In genomic region chr1:26772687-26773086, GRCh38 we compare ENCODE assay signal across 9 cellular contexts. TPM values are rescaled to one million over a fixed set of nuclear protein-coding genes. Genes with fewer than 3 reads are reported as not detected.
DNase-seq lines count a peak whose midpoint lies in the region; FAIRE-seq and TF ChIP-seq lines count a peak whose summit lies in the region.
"Had no signal": no experiment of that assay in that cellular context is flagged by ENCODE, and none has a peak within 500 bp of the region (broad histone marks: within the 10 kb centered on the region; RNA-seq: fewer than 3 reads in every experiment).

No MANE protein-coding gene starts in this region.

- H3K27me3 Mint-ChIP-seq in endothelial cell (ENCODE audit: unreplicated experiment) (peaks cover 10% of the 10 kb centered on the region), nephron progenitor cell (ENCODE audit: low read depth, poor library complexity) (no peaks in the 10 kb centered on the region)

- DNase-seq in AG20443 (ENCODE audit: low spot score) (peak; percentile 93), RCC 7860 (ENCODE audit: low spot score) (peak; percentile 96), endothelial cell (ENCODE audit: low spot score) (no peak), nephron progenitor cell (no peak), H4 (ENCODE audit: low spot score) (no peak), globus pallidus (ENCODE audit: low spot score) (no peak), NCI-H526 treated with DMSO at 0.1 percent for 48 hours (lab: John Stamatoyannopoulos, UW) (no peak), HuH-7.5 (ENCODE audit: low spot score) (no peak)
- DNase-seq: NCI-H1417 had no signal

- H3K36me3 Mint-ChIP-seq in endothelial cell (ENCODE audit: low read depth, unreplicated experiment), result peaks cover 75% of the 10 kb centered on the region
- H3K36me3 Mint-ChIP-seq in nephron progenitor cell (ENCODE audit: low read depth), result peaks cover 93% of the 10 kb centered on the region

- FAIRE-seq in RCC 7860 (lab: Jason Lieb, UNC), result peak; percentile 67

- TF ChIP-seq CTCF in endothelial cell (IDR thresholded peaks at IDR 0.05; ENCODE audit: unreplicated experiment), result no peak
- no peak for TF ChIP-seq CTCF in nephron progenitor cell (IDR thresholded peaks at IDR 0.05)

- no peaks in the 10 kb centered on the region for H3K9me3 Mint-ChIP-seq in endothelial cell (ENCODE audit: unreplicated experiment)
- no peaks in the 10 kb centered on the region for H3K9me3 Mint-ChIP-seq in nephron progenitor cell

- H3K4me1 Mint-ChIP-seq in endothelial cell (ENCODE audit: unreplicated experiment), result no peaks in the 10 kb centered on the region
- peaks cover 16% of the 10 kb centered on the region for H3K4me1 Mint-ChIP-seq in nephron progenitor cell

- H3K27ac Mint-ChIP-seq in endothelial cell (ENCODE audit: unreplicated experiment) (no peak overlapping the region), nephron progenitor cell (peak overlapping the region; percentile 97)

- H3K4me3 Mint-ChIP-seq in endothelial cell (ENCODE audit: unreplicated experiment) (peak overlapping the region; percentile 59), nephron progenitor cell (no peak overlapping the region)

RNA-seq across cellular contexts. Expression of gene PIGV, which starts 15.1 kb away (rescaled TPM):
- 7.6 TPM for total RNA-seq in endothelial cell (ENCODE audit: unreplicated experiment)
- 14.5 and 15.2 TPM in 2 replicates for total RNA-seq in H4 (2014; rRNA removed; shearing (Covaris generic))

RNA-seq across cellular contexts. Expression of gene ZDHHC18, which starts 53.8 kb away (rescaled TPM):
- total RNA-seq in endothelial cell (ENCODE audit: unreplicated experiment), result 32.4 TPM
- total RNA-seq in H4 (2014; rRNA removed; shearing (Covaris generic)), result 13.8 and 15.9 TPM in 2 replicates

Comparison
In these comparisons a context has a peak if more than half of its experiments do, and no peak if none do; other contexts are left out.
1. DNase-seq: peak in AG20443 (single experiment) and RCC 7860 (single experiment); none in endothelial cell (single experiment), nephron progenitor cell (single experiment), H4 (single experiment), globus pallidus (single experiment), NCI-H526 treated with DMSO at 0.1 percent for 48 hours (single experiment) and HuH-7.5 (single experiment).